Comparison of ENCODE assay signal across 12 cellular contexts in genomic region chr15:51699373-51699772, GRCh38. TPM values are rescaled to one million over a fixed set of nuclear protein-coding genes. Genes with fewer than 3 reads are reported as not detected.
"Had no signal": no experiment of that assay in that cellular context is flagged by ENCODE, and none has a peak within 500 bp of the region (broad histone marks: within the 10 kb centered on the region; RNA-seq: fewer than 3 reads in every experiment).

No MANE protein-coding gene starts in this region.

- H3K4me3 ChIP-seq: GM23248, GM23338, HAP-1 had no signal

- ATAC-seq: GM23338, HCT116 had no signal

- FAIRE-seq: H1, H54 had no signal

- DNase-seq: GM23248, GOT3, H7, H9, HCEC 1CT, HFFc6 had no signal

- H3K9me3 ChIP-seq: HAP-1 had no signal

- H2AFZ ChIP-seq: GM23248, GM23338 had no signal

- H3K9ac ChIP-seq: GM23248 had no signal

- H3K4me1 ChIP-seq: HAP-1 had no signal

- H3K4me2 ChIP-seq: GM23338 had no signal

- H3K27ac ChIP-seq: GM23248 had no signal

- H3K36me3 ChIP-seq: HAP-1 had no signal

RNA-seq across cellular contexts. Expression of gene SCG3, which starts 18.1 kb away (rescaled TPM):
- total RNA-seq: GM23248, H4, HFFc6 had no signal
- polyA plus RNA-seq: GM23248 had no signal
